ENCODE assay signal across 8 cellular contexts in the genomic region with DNA sequence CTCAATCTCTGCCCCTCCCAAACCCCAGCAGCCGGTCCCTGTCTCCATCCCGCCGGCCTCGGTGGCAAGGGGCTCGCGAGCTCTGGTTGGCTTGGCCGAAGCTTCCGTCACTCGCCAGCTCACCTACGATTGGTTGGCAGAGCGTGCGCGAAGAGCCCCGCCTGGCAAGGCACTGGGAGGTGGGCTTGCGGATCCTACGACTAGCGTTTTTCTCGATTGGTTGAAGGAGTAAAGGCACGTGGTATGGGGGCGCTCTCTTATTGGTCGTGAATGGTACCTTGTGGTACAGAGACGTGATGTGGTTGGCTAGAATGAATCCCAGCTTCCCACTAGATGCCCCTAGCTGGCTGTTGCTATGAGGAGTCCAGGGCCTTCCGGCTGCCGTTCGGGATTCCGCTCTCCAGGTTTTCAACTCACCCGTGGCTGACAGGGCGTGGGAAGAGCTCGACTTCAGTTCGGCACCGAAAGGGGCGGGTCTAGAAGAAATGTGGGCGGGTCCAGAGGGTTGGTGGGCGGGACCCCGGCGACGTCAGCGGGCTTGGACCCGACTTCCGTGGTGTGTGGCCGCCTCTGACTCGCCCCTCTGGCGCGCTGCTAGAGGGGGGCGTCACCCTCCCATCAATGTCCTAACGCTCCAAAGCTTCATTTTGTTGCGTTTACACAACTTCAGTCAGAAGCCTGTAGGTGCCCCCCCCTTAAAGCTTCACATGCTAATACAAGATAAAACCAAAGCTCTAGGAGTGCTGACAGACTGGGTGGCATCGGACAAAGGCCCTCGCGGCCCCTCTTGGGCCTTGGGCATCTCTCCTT. TPM values are rescaled to one million over a fixed set of nuclear protein-coding genes. Genes with fewer than 3 reads are reported as not detected.
A peak's percentile ranks its signal among the peaks of the same experiment; 100 is the strongest.
DNase-seq lines count a peak whose midpoint lies in the region; ATAC-seq and TF ChIP-seq lines count a peak whose summit lies in the region.

No MANE protein-coding gene starts in this region.

- H3K4me1 ChIP-seq in SK-N-SH (ENCODE audit: control insufficient read depth in 1 of 2, insufficient read depth in 2 of 2, low read depth in 1 of 2, low read length in 1 of 2), result peaks cover 16 to 20% of the 10 kb centered on the region in 2 experiments; a peak in 3 of 4 replicates

- POLR2A ChIA-PET in SK-N-SH (lab: Yijun Ruan, JAX), result interaction anchor here (0.6 to 1.6 kb wide), 5 partner anchors 23 to 408 kb away, joined by 3 to 4 read pairs (median 3); partner anchors contain the start of gene MBNL2

- H3K36me3 Mint-ChIP-seq in activated naive CD4-positive, alpha-beta T cell treated with anti-CD3 and anti-CD28 coated beads, Interleukin-2, amount 50 U/mL, for 72 hours, result peaks cover 0 to 12% of the 10 kb centered on the region in 2 donors

- H3K9me3 ChIP-seq in SK-N-SH, result no peaks in the 10 kb centered on the region

- peak overlapping the region; percentile 99 to 100 for H3K27ac ChIP-seq in SK-N-SH (ENCODE audit: low read depth in 2 of 2, low read length in 1 of 2)

- no peak for TF ChIP-seq CTCF in SK-N-SH (IDR thresholded peaks at IDR 0.05)

- TF ChIP-seq EP300 in SK-N-SH (IDR thresholded peaks at IDR 0.05; ENCODE audit: borderline replicate concordance in 1 of 2, low read depth in 1 of 2, low read length in 1 of 2), result peak; percentile 74 to 97; a peak in 3 of 4 replicates

- no peaks in the 10 kb centered on the region for H3K9me3 Mint-ChIP-seq in activated naive CD4-positive, alpha-beta T cell treated with anti-CD3 and anti-CD28 coated beads, Interleukin-2, amount 50 U/mL, for 72 hours

- peak overlapping the region; percentile 92 to 100 for H3K27ac Mint-ChIP-seq in activated naive CD4-positive, alpha-beta T cell treated with anti-CD3 and anti-CD28 coated beads, Interleukin-2, amount 50 U/mL, for 72 hours

- ATAC-seq in HG02610 (IDR thresholded peaks at IDR 0.05; ENCODE audit: unreplicated experiment), result peak; percentile 77
- ATAC-seq in activated naive CD4-positive, alpha-beta T cell treated with anti-CD3 and anti-CD28 coated beads, Interleukin-2, amount 50 U/mL, for 72 hours, result peak; percentile 85 to 87

- H3K9ac ChIP-seq in SK-N-SH, result peak overlapping the region; percentile 100

- peak overlapping the region; percentile 97 for H3K4me3 ChIP-seq in GM08714 (ENCODE audit: low read length)
- H3K4me3 ChIP-seq in SK-N-SH (ENCODE audit: low read depth in 2 of 2, low read length in 1 of 2), result peak overlapping the region; percentile 94 to 96

- H2AFZ ChIP-seq in SK-N-SH (ENCODE audit: low read depth), result peak overlapping the region; percentile 85

- CTCF ChIA-PET in SK-N-SH (lab: Yijun Ruan, JAX), result interaction anchor here (0.7 to 2.3 kb wide), 8 partner anchors 10 to 415 kb away, joined by 3 to 11 read pairs (median 4); no protein-coding TSS in a partner anchor

- TF ChIP-seq RAD21 in SK-N-SH (IDR thresholded peaks at IDR 0.05; ENCODE audit: low read length), result no peak

- H3F3A ChIP-seq in SK-N-SH (replicated peaks; ENCODE audit: insufficient read depth), result peaks cover 3% of the 10 kb centered on the region

- 1% methylated on average over 41 of the region's 50 CpGs for WGBS in SK-N-SH (ENCODE audit: low lambda C conversion rate)

- peaks cover 13% of the 10 kb centered on the region; the same call in 1 of the 2 replicates for H4K20me1 ChIP-seq in SK-N-SH (ENCODE audit: insufficient read depth)

- H3K36me3 ChIP-seq in SK-N-SH (replicated peaks in 1 of 2; ENCODE audit: control insufficient read depth in 1 of 2, insufficient read depth in 2 of 2, low read length in 1 of 2), result peaks cover 9 to 10% of the 10 kb centered on the region in 2 experiments

- H3K27me3 ChIP-seq in SK-N-SH (ENCODE audit: insufficient read depth), result no peaks in the 10 kb centered on the region

- peak overlapping the region; percentile 97 for H3K4me2 ChIP-seq in SK-N-SH

- DNase-seq in NCI-H1092 (lab: John Stamatoyannopoulos, UW), result peak; percentile 100
- DNase-seq in SK-N-SH, result peak; percentile 83
- peak; percentile 98 for DNase-seq in activated naive CD4-positive, alpha-beta T cell treated with anti-CD3 and anti-CD28 coated beads, Interleukin-2, amount 50 U/mL, for 72 hours (ENCODE audit: low spot score in 2 of 2)
- peak; percentile 100 for DNase-seq in globus pallidus (ENCODE audit: low spot score)
- peak; percentile 100 for DNase-seq in non-pigmented ciliary epithelial cell (ENCODE audit: low read depth)
- DNase-seq in superior temporal gyrus (ENCODE audit: extremely low spot score), result peak; percentile 100

- H3K79me2 ChIP-seq in SK-N-SH (ENCODE audit: insufficient read depth), result peaks cover 43% of the 10 kb centered on the region

- H3K9me2 ChIP-seq in SK-N-SH, result no peaks in the 10 kb centered on the region

TF ChIP-seq in SK-N-SH, 30 proteins besides CTCF, POLR2A, EP300 and RAD21 (continues in another document):
- TF ChIP-seq CHD2 (IDR thresholded peaks at IDR 0.05; ENCODE audit: low read length, partially characterized antibody) (peak; percentile 88), FOXJ3 (CRISPR knock-in tag; IDR thresholded peaks at IDR 0.05) (no peak), SMC3 (IDR thresholded peaks at IDR 0.05; ENCODE audit: low read depth, low read length) (no peak), MEF2A (IDR thresholded peaks at IDR 0.05; ENCODE audit: borderline replicate concordance, low read depth) (no peak), TAF1 (IDR thresholded peaks at IDR 0.05; ENCODE audit: borderline replicate concordance, low read depth, low read length) (peak; percentile 54; the same call in 1 of the 2 replicates), POLR2AphosphoS5 (IDR thresholded peaks at IDR 0.05; ENCODE audit: low read depth, low read length) (no peak; the same call in 1 of the 2 replicates), EZH2phosphoT487 (IDR thresholded peaks at IDR 0.05; ENCODE audit: borderline replicate concordance, low read depth) (no peak), NRF1 (IDR thresholded peaks at IDR 0.05; ENCODE audit: low read depth, low read length) (peak; percentile 46), NFIC (IDR thresholded peaks at IDR 0.05; ENCODE audit: borderline replicate concordance) (peak; percentile 29), USF2 (IDR thresholded peaks at IDR 0.05; ENCODE audit: borderline replicate concordance, low read depth, low read length) (peak; percentile 89), GATA2 (CRISPR knock-in tag; IDR thresholded peaks at IDR 0.05) (no peak), GABPA (IDR thresholded peaks at IDR 0.05; ENCODE audit: low read depth) (peak; percentile 59; the same call in 1 of the 2 replicates), RXRA (IDR thresholded peaks at IDR 0.05; ENCODE audit: borderline replicate concordance, low read depth) (no peak; the same call in 1 of the 2 replicates), RFX5 (IDR thresholded peaks at IDR 0.05; ENCODE audit: low read length) (peak; percentile 99), JUND (IDR thresholded peaks at IDR 0.05) (peak; percentile 76), FOXM1 (IDR thresholded peaks at IDR 0.05; ENCODE audit: low read depth) (0 out of 2 replicates have a peak, but pooled peaks have one; percentile 52), SIN3A (IDR thresholded peaks at IDR 0.05; ENCODE audit: borderline replicate concordance, low read depth, low read length) (no peak; the same call in 1 of the 2 replicates), TEAD4 (IDR thresholded peaks at IDR 0.05; ENCODE audit: borderline replicate concordance, insufficient read depth) (0 out of 2 replicates have a peak, but pooled peaks have one; percentile 25), TCF12 (IDR thresholded peaks at IDR 0.05) (no peak; the same call in none of the 2 replicates), FOSL2 (IDR thresholded peaks at IDR 0.05; ENCODE audit: borderline replicate concordance, low read depth) (no peak), YY1 (IDR thresholded peaks at IDR 0.05; ENCODE audit: low read depth) (0 out of 2 replicates have a peak, but pooled peaks have one; percentile 45)
- TF ChIP-seq, protein P1, sequence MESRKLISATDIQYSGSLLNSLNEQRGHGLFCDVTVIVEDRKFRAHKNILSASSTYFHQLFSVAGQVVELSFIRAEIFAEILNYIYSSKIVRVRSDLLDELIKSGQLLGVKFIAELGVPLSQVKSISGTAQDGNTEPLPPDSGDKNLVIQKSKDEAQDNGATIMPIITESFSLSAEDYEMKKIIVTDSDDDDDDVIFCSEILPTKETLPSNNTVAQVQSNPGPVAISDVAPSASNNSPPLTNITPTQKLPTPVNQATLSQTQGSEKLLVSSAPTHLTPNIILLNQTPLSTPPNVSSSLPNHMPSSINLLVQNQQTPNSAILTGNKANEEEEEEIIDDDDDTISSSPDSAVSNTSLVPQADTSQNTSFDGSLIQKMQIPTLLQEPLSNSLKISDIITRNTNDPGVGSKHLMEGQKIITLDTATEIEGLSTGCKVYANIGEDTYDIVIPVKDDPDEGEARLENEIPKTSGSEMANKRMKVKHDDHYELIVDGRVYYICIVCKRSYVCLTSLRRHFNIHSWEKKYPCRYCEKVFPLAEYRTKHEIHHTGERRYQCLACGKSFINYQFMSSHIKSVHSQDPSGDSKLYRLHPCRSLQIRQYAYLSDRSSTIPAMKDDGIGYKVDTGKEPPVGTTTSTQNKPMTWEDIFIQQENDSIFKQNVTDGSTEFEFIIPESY (IDR thresholded peaks at IDR 0.05; ENCODE audit: borderline replicate concordance, low read depth), result no peak
- TF ChIP-seq, protein P2, sequence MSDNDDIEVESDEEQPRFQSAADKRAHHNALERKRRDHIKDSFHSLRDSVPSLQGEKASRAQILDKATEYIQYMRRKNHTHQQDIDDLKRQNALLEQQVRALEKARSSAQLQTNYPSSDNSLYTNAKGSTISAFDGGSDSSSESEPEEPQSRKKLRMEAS (IDR thresholded peaks at IDR 0.05; ENCODE audit: low read depth), result peak; percentile 71

RNA-seq across cellular contexts. Expression of gene RAP2A, which starts 0.8 kb away (rescaled TPM):
- 6.5 and 10.0 TPM in 2 replicates for polyA plus RNA-seq in SK-N-SH (2012; rRNA removed)
- polyA plus RNA-seq in SK-N-SH (2012; cell fraction: cytosol; rRNA removed), result 10.4 and 11.5 TPM in 2 replicates
- 3.7 and 8.1 TPM in 2 replicates for polyA plus RNA-seq in SK-N-SH (2012; cell fraction: nucleus; rRNA removed)
- total RNA-seq in activated naive CD4-positive, alpha-beta T cell treated with anti-CD3 and anti-CD28 coated beads, Interleukin-2, amount 50 U/mL, for 72 hours, result 10 to 100 TPM in 1 of 2 donors, 1 to 10 TPM in 1; 8.1 to 19.0 TPM

Comparison
In these comparisons a context has a peak if more than half of its experiments do, and no peak if none do; other contexts are left out.
1. Peak in every context shown above with its lines: DNase-seq, ATAC-seq, H3K4me3 ChIP-seq and H3K27ac ChIP-seq.